In genomic region chr17:82219083-82219482, GRCh38 we compare ENCODE assay signal across 17 cellular contexts.
"Had no signal": no experiment of that assay in that cellular context is flagged by ENCODE, and none has a peak within 500 bp of the region (broad histone marks: within the 10 kb centered on the region; RNA-seq: fewer than 3 reads in every experiment).

No MANE protein-coding gene starts in this region.

- ATAC-seq: mucosa of descending colon; naive thymus-derived CD4-positive, alpha-beta T cell; right cardiac atrium; upper lobe of right lung had no signal

- H3K27ac Mint-ChIP-seq: activated CD4-positive, alpha-beta T cell treated with anti-CD3 and anti-CD28 coated beads, Interleukin-2, amount 10 ng/mL, durations not matched to agents 24 days and 14 days; activated naive CD4-positive, alpha-beta T cell treated with anti-CD3 and anti-CD28 coated beads, Interleukin-2, amount 10 ng/mL, durations not matched to agents 7 days and 5 days; activated T-helper 2 cell treated with anti-CD3 and anti-CD28 coated beads, Interferon-gamma antibody, Interleukin-2, Interleukin-4, amounts not matched to agents 10 μg/mL and 5 μg/mL and 100 μg/mL, durations not matched to agents 14 hours and 24 hours and 36 hours had no signal

- FAIRE-seq: astrocyte, endometrium, islet of Langerhans, small intestine had no signal

- H3K4me1 ChIP-seq: prostate gland had no signal

- H3K27me3 Mint-ChIP-seq: activated CD4-positive, alpha-beta T cell treated with anti-CD3 and anti-CD28 coated beads, Interleukin-2, amount 10 ng/mL, durations not matched to agents 24 days and 14 days; naive thymus-derived CD4-positive, alpha-beta T cell had no signal

- H3K36me3 ChIP-seq: prostate gland, stomach, upper lobe of right lung had no signal

- DNase-seq: activated CD4-positive, alpha-beta T cell treated with anti-CD3 and anti-CD28 coated beads, Interleukin-2, amount 10 ng/mL, durations not matched to agents 24 days and 14 days; activated CD4-positive, CD25-positive, alpha-beta regulatory T cell; activated CD8-positive, alpha-beta memory T cell treated with anti-CD3 and anti-CD28 coated beads for 24 hours; activated naive CD4-positive, alpha-beta T cell treated with anti-CD3 and anti-CD28 coated beads, Interleukin-2, amount 10 ng/mL, durations not matched to agents 7 days and 5 days; naive thymus-derived CD4-positive, alpha-beta T cell; occipital lobe; small intestine; stomach; testis; upper lobe of right lung had no signal

- H3K27me3 ChIP-seq: stomach, testis, upper lobe of right lung had no signal

- H3K9me3 ChIP-seq: mucosa of descending colon, prostate gland, stomach, testis, upper lobe of right lung had no signal

- H3K36me3 Mint-ChIP-seq: activated naive CD4-positive, alpha-beta T cell treated with anti-CD3 and anti-CD28 coated beads, Interleukin-2, amount 10 ng/mL, durations not matched to agents 7 days and 5 days; naive thymus-derived CD4-positive, alpha-beta T cell had no signal

- H3K9me3 Mint-ChIP-seq: activated CD4-positive, alpha-beta T cell treated with anti-CD3 and anti-CD28 coated beads, Interleukin-2, amount 10 ng/mL, durations not matched to agents 24 days and 14 days; activated T-helper 2 cell treated with anti-CD3 and anti-CD28 coated beads, Interferon-gamma antibody, Interleukin-2, Interleukin-4, amounts not matched to agents 10 μg/mL and 5 μg/mL and 100 μg/mL, durations not matched to agents 14 hours and 24 hours and 36 hours; naive thymus-derived CD4-positive, alpha-beta T cell had no signal

- H3K4me3 ChIP-seq: mucosa of descending colon, prostate gland, stomach, testis, upper lobe of right lung had no signal

- H3K4me3 Mint-ChIP-seq: activated CD4-positive, alpha-beta T cell treated with anti-CD3 and anti-CD28 coated beads, Interleukin-2, amount 10 ng/mL, durations not matched to agents 24 days and 14 days; activated naive CD4-positive, alpha-beta T cell treated with anti-CD3 and anti-CD28 coated beads, Interleukin-2, amount 10 ng/mL, durations not matched to agents 7 days and 5 days; naive thymus-derived CD4-positive, alpha-beta T cell had no signal

- H3K27ac ChIP-seq: prostate gland, testis, upper lobe of right lung had no signal
